29 cellular contexts compared by ENCODE assay signal in genomic region chr15:80662129-80662528, GRCh38. TPM values are rescaled to one million over a fixed set of nuclear protein-coding genes. Genes with fewer than 3 reads are reported as not detected.
DNase-seq lines count a peak whose midpoint lies in the region; FAIRE-seq and TF ChIP-seq lines count a peak whose summit lies in the region.
"Had no signal": no experiment of that assay in that cellular context is flagged by ENCODE, and none has a peak within 500 bp of the region (broad histone marks: within the 10 kb centered on the region; RNA-seq: fewer than 3 reads in every experiment).

No MANE protein-coding gene starts in this region.

- DNase-seq in SKM-1 treated with dmso at 0.1 percent for 144 hours (lab: John Stamatoyannopoulos, UW; ENCODE audit: unreplicated experiment) (peak; percentile 29), SKM-1 (lab: John Stamatoyannopoulos, UW; ENCODE audit: unreplicated experiment) (no peak), NOMO-1 treated with dmso at 0.1 percent for 144 hours (lab: John Stamatoyannopoulos, UW; ENCODE audit: unreplicated experiment) (peak; percentile 69), bronchial epithelial cell (ENCODE audit: low read depth) (peak; percentile 31), suprapubic skin (ENCODE audit: low spot score in 2 of 2) (no peak), endothelial cell (ENCODE audit: low spot score) (no peak), GM10248 (ENCODE audit: extremely low spot score) (no peak)
- no peak for DNase-seq in activated CD4-positive, alpha-beta T cell treated with anti-CD3 and anti-CD28 coated beads, Interleukin-2, amount 50 U/mL, for 1 hour
- DNase-seq: activated B cell treated with CpG ODN at 0.5 μM for 24 hours; activated CD4-positive, alpha-beta T cell treated with anti-CD3 and anti-CD28 coated beads, Interleukin-2, amount 50 U/mL, for 48 hours; activated naive CD4-positive, alpha-beta T cell treated with Interleukin-2 at 50 U/mL for 16 hours; body of pancreas; CD4-positive, alpha-beta memory T cell; EL; KG1; left colon; mesenchymal stem cell; NCI-H1105; NCI-H187 treated with DMSO at 0.1 percent for 48 hours; NCI-H774; posterior cingulate gyrus; right lobe of liver; SHP77; stimulated activated CD4-positive, alpha-beta T cell treated with anti-CD3 and anti-CD28 coated beads, Interleukin-2, amount 100 ng/mL, for 48 hours had no signal

- POLR2A ChIA-PET in GM10248 (lab: Yijun Ruan, JAX) = no interaction called here

- H3K36me3 ChIP-seq in bronchial epithelial cell (ENCODE audit: control insufficient read depth, insufficient read depth, low read length) (no peaks in the 10 kb centered on the region), suprapubic skin (no peaks in the 10 kb centered on the region)
- H3K36me3 ChIP-seq: right lobe of liver had no signal

- peak overlapping the region; percentile 52 for H3K27ac ChIP-seq in suprapubic skin
- H3K27ac ChIP-seq: body of pancreas, right lobe of liver had no signal

- H3K9me3 ChIP-seq in suprapubic skin = no peaks in the 10 kb centered on the region
- H3K9me3 ChIP-seq: body of pancreas, right lobe of liver had no signal

- no peaks in the 10 kb centered on the region for H3K27me3 Mint-ChIP-seq in endothelial cell (ENCODE audit: unreplicated experiment)
- H3K27me3 Mint-ChIP-seq: type B pancreatic cell had no signal

- no peak overlapping the region for H3K4me3 Mint-ChIP-seq in endothelial cell (ENCODE audit: unreplicated experiment)
- H3K4me3 Mint-ChIP-seq: activated B cell treated with CpG ODN at 0.5 μM for 24 hours; CD4-positive, alpha-beta memory T cell; type B pancreatic cell had no signal

- peaks cover 2% of the 10 kb centered on the region for H3K4me1 Mint-ChIP-seq in endothelial cell (ENCODE audit: unreplicated experiment)
- H3K4me1 Mint-ChIP-seq: activated B cell treated with CpG ODN at 0.5 μM for 24 hours; CD4-positive, alpha-beta memory T cell had no signal

- peaks cover 4% of the 10 kb centered on the region for H3K4me1 ChIP-seq in suprapubic skin
- H3K4me1 ChIP-seq: body of pancreas, right lobe of liver had no signal

- no peaks in the 10 kb centered on the region for H3K36me3 Mint-ChIP-seq in endothelial cell (ENCODE audit: low read depth, unreplicated experiment)
- H3K36me3 Mint-ChIP-seq: CD4-positive, alpha-beta memory T cell; type B pancreatic cell had no signal

- H3K9me3 Mint-ChIP-seq in endothelial cell (ENCODE audit: unreplicated experiment) = no peaks in the 10 kb centered on the region
- H3K9me3 Mint-ChIP-seq: activated B cell treated with CpG ODN at 0.5 μM for 24 hours, type B pancreatic cell had no signal

- no peak for FAIRE-seq in bronchial epithelial cell (lab: Jason Lieb, UNC)
- FAIRE-seq: A204.1, frontal cortex, H54 had no signal

- H3K27me3 ChIP-seq in bronchial epithelial cell (ENCODE audit: control insufficient read depth, insufficient read depth, low read length) (no peaks in the 10 kb centered on the region), suprapubic skin (no peaks in the 10 kb centered on the region)
- H3K27me3 ChIP-seq: body of pancreas, hepatocyte, right lobe of liver had no signal

- no peak for TF ChIP-seq EP300 in suprapubic skin (IDR thresholded peaks at IDR 0.05)

- 30% methylated on average over 1 of the region's 1 CpG for WGBS in suprapubic skin

- no peak for TF ChIP-seq CTCF in bronchial epithelial cell (IDR thresholded peaks at IDR 0.05; ENCODE audit: insufficient read depth, low read length, severe bottlenecking)
- TF ChIP-seq CTCF in suprapubic skin (IDR thresholded peaks at IDR 0.05) = no peak
- no peak for TF ChIP-seq CTCF in endothelial cell (IDR thresholded peaks at IDR 0.05; ENCODE audit: unreplicated experiment)
- no peak for TF ChIP-seq CTCF in GM10248 (IDR thresholded peaks at IDR 0.05; ENCODE audit: control extremely low read depth, extremely low read depth, low read depth, missing control alignments)

- H3K27ac Mint-ChIP-seq in endothelial cell (ENCODE audit: unreplicated experiment) = no peak overlapping the region
- H3K27ac Mint-ChIP-seq: activated B cell treated with CpG ODN at 0.5 μM for 24 hours; CD4-positive, alpha-beta memory T cell had no signal

- no peak for TF ChIP-seq POLR2A in suprapubic skin (IDR thresholded peaks at IDR 0.05)

- H3K4me3 ChIP-seq in bronchial epithelial cell (ENCODE audit: low read depth, low read length) (no peak overlapping the region), suprapubic skin (no peak overlapping the region)
- H3K4me3 ChIP-seq: body of pancreas, hepatocyte, right lobe of liver had no signal

- CTCF ChIA-PET in GM10248 (lab: Yijun Ruan, JAX) = interaction anchor here (1.6 kb wide), 1 partner anchor 12 kb away, joined by 5 read pairs; no protein-coding TSS in a partner anchor

RNA-seq across cellular contexts. Expression of gene ABHD17C, which starts 33.0 kb away (rescaled TPM):
- total RNA-seq in bronchial epithelial cell = 25.9 and 30.5 TPM in 2 replicates
- 10 to 100 TPM; 15.6 to 25.3 (median 21.1) TPM for total RNA-seq in suprapubic skin
- 3.3 TPM for total RNA-seq in endothelial cell (ENCODE audit: unreplicated experiment)

Comparison
In these comparisons a context has a peak if more than half of its experiments do, and no peak if none do; other contexts are left out.
1. DNase-seq: peak in SKM-1 treated with dmso at 0.1 percent for 144 hours (single experiment), NOMO-1 treated with dmso at 0.1 percent for 144 hours (single experiment) and bronchial epithelial cell (single experiment); none in SKM-1 (single experiment), suprapubic skin (0 of 2), endothelial cell (single experiment), activated CD4-positive, alpha-beta T cell treated with anti-CD3 and anti-CD28 coated beads, Interleukin-2, amount 50 U/mL, for 1 hour (single experiment) and GM10248 (single experiment).